ENCODE assay signal across 8 cellular contexts in the genomic region with DNA sequence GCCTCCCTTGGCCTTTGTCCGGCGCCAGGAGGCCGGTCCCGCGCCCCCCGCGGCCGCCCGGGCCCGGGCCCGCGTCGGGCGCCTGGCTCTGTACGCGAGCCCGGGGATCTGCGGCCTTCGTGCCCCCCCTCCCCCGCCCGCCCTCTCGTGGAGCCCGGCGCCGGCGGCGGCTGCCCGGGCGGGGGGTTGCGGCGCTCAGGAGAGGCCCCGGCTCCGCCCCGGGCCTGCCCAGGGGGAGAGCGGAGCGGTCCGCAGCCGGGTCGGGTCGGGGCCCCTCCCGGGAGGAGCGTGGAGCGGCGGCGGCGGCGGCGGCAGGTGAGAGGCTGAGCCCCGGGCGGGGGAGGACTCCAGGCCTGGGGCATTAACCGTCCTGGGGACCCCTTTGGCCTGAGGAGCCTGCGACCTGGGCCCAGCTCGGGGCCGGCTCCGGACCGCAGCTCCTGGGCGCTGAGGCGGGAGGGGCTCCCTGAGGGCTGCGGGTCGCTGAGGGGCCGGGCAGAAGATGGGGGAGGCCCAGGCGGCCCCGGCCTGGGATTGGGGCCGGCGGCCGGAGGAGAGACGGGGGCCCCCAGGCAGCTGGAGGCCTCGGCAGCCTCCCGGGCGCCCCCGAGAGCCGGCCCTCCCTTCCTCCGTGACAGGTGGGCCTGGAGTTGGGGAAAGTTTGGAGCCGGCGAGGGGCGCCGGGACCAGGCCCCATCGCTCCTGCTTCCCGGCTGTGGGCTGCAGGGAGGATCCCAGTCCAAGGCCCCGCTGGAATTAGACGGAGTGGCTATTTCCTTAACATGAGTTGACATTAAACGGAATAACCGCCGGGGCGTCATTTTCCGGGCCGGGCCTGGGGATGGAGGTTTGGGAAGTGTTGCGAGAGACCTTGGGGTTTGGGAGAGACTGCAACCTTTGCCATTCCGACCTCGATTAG. TPM values are rescaled to one million over a fixed set of nuclear protein-coding genes. Genes with fewer than 3 reads are reported as not detected.
DNase-seq lines count a peak whose midpoint lies in the region; ATAC-seq and TF ChIP-seq lines count a peak whose summit lies in the region.
"Not testable (repeated sequence)": the region's sequence is repeated elsewhere in the genome, so short reads cannot be mapped to it uniquely, and the experiment has no call there.

No MANE protein-coding gene starts in this region.

- not testable (repeated sequence) for TF ChIP-seq POLR2A in adrenal gland (IDR thresholded peaks at IDR 0.05)

- H3K4me3 Mint-ChIP-seq in natural killer cell treated with Interleukin-12 subunit alpha and Interleukin-12 subunit beta and Interleukin-15 and Interleukin-18, amount 100 ng/mL, for 72 hours, result peak overlapping the region; percentile 96

- not testable (repeated sequence) for TF ChIP-seq CTCF in adrenal gland (IDR thresholded peaks at IDR 0.05)

- not testable (repeated sequence) for H3K27me3 ChIP-seq in HUES6 (ENCODE audit: control insufficient read depth, insufficient read depth, low read length); adrenal gland

- not testable (repeated sequence) for H3K36me3 Mint-ChIP-seq in natural killer cell treated with Interleukin-12 subunit alpha and Interleukin-12 subunit beta and Interleukin-15 and Interleukin-18, amount 100 ng/mL, for 72 hours

- H3K9me3 ChIP-seq in HUES6 (ENCODE audit: control insufficient read depth, insufficient read depth, low read depth, low read length); adrenal gland (replicated peaks in 1 of 3): not testable (repeated sequence)

- peak overlapping the region; percentile 78 for H3K9ac ChIP-seq in HUES6 (ENCODE audit: low read length)

- H3K4me3 ChIP-seq in HUES6 (ENCODE audit: low read depth, low read length) (peak overlapping the region; percentile 65), adrenal gland (peak overlapping the region in 3 of 4 donors; percentile 25 to 99 (median 65))

- peaks cover 19 to 27% of the 10 kb centered on the region in 2 donors for H3K4me1 Mint-ChIP-seq in natural killer cell treated with Interleukin-12 subunit alpha and Interleukin-12 subunit beta and Interleukin-15 and Interleukin-18, amount 100 ng/mL, for 72 hours (ENCODE audit: low read depth in 2 of 2)

- H3K9me3 Mint-ChIP-seq in natural killer cell treated with Interleukin-12 subunit alpha and Interleukin-12 subunit beta and Interleukin-15 and Interleukin-18, amount 100 ng/mL, for 72 hours, result not testable (repeated sequence)

- H3K27ac Mint-ChIP-seq in natural killer cell treated with Interleukin-12 subunit alpha and Interleukin-12 subunit beta and Interleukin-15 and Interleukin-18, amount 100 ng/mL, for 72 hours, result peak overlapping the region; percentile 89 to 96

- ATAC-seq in GM21786 (IDR thresholded peaks at IDR 0.05; ENCODE audit: unreplicated experiment), result peak; percentile 16
- ATAC-seq in natural killer cell treated with Interleukin-12 subunit alpha and Interleukin-12 subunit beta and Interleukin-15 and Interleukin-18, amount 100 ng/mL, for 72 hours, result peak; percentile 61 to 75
- peak; percentile 29 for ATAC-seq in stimulated activated naive CD8-positive, alpha-beta T cell treated with anti-CD3 and anti-CD28 coated beads, Interleukin-15, Interleukin-2, amounts not matched to agents 100 U/mL and 50 U/mL, for 24 hours

- intact Hi-C loops in adrenal gland (cut with DNase I); head of caudate nucleus (cut with DNase I): not testable (repeated sequence)

- H3K4me1 ChIP-seq in HUES6 (ENCODE audit: control insufficient read depth, insufficient read depth, low read length), result not testable (repeated sequence)
- peaks cover 0 to 25% of the 10 kb centered on the region in 2 donors for H3K4me1 ChIP-seq in adrenal gland (replicated peaks in 1 of 2)

- H3K27ac ChIP-seq in HUES6 (ENCODE audit: low read depth, low read length), result peak overlapping the region; percentile 72; the same call in 1 of the 2 replicates
- H3K27ac ChIP-seq in adrenal gland, result peak overlapping the region; percentile 72 to 99 (median 93)

- DNase-seq in EH (ENCODE audit: low read depth), result peak; percentile 34
- DNase-seq in T-helper 22 cell (ENCODE audit: low read depth), result peak; percentile 21
- DNase-seq in adrenal gland, result peak; percentile 40 to 68 (median 47)
- peak in 36 of 42 donors; percentile 13 to 71 (median 40) for DNase-seq in head of caudate nucleus
- peak; percentile 65 for DNase-seq in natural killer cell treated with Interleukin-12 subunit alpha and Interleukin-12 subunit beta and Interleukin-15 and Interleukin-18, amount 100 ng/mL, for 72 hours (ENCODE audit: low spot score)
- peak; percentile 47 for DNase-seq in stimulated activated naive CD8-positive, alpha-beta T cell treated with anti-CD3 and anti-CD28 coated beads, Interleukin-15, Interleukin-2, amounts not matched to agents 100 U/mL and 50 U/mL, for 24 hours

- not testable (repeated sequence) for H3K36me3 ChIP-seq in HUES6 (ENCODE audit: control insufficient read depth, insufficient read depth, low read length); adrenal gland (replicated peaks in 1 of 2)

- not testable (repeated sequence) for H3K27me3 Mint-ChIP-seq in natural killer cell treated with Interleukin-12 subunit alpha and Interleukin-12 subunit beta and Interleukin-15 and Interleukin-18, amount 100 ng/mL, for 72 hours

- 0 to 4% (median 2%) methylated on average over 3 to 84 of the region's 90 CpGs for whole genome bisulfite sequencing in adrenal gland, 4 donors

RNA-seq across cellular contexts. Expression of a gene that starts 0.6 kb away (rescaled TPM):
- 10 to 100 TPM; 18.2 to 37.7 (median 31.2) TPM for total RNA-seq in adrenal gland
- polyA plus RNA-seq in adrenal gland, result 10 to 100 TPM; 13.2 to 55.9 (median 13.6) TPM
- total RNA-seq in natural killer cell treated with Interleukin-12 subunit alpha and Interleukin-12 subunit beta and Interleukin-15 and Interleukin-18, amount 100 ng/mL, for 72 hours, result 10 to 100 TPM; 51.4 to 58.7 TPM

RNA-seq across cellular contexts. Expression of a gene that starts 55.5 kb away (rescaled TPM):
- total RNA-seq in adrenal gland, result 10 to 100 TPM; 11.0 to 29.4 (median 18.3) TPM
- polyA plus RNA-seq in adrenal gland, result 10 to 100 TPM in 1 of 3 donors, 1 to 10 TPM in 2; 5.1 to 20.6 (median 5.6) TPM
- total RNA-seq in natural killer cell treated with Interleukin-12 subunit alpha and Interleukin-12 subunit beta and Interleukin-15 and Interleukin-18, amount 100 ng/mL, for 72 hours, result 10 to 100 TPM; 20.4 to 28.1 TPM

Comparison
In these comparisons a context has a peak if more than half of its experiments do, and no peak if none do; other contexts are left out.
1. Peak in every context shown above with its lines: DNase-seq, ATAC-seq, H3K4me3 ChIP-seq and H3K27ac ChIP-seq.
2. ATAC-seq: peak in every context shown above with its lines; median percentile 68 in natural killer cell treated with Interleukin-12 subunit alpha and Interleukin-12 subunit beta and Interleukin-15 and Interleukin-18, amount 100 ng/mL, for 72 hours; 29 in stimulated activated naive CD8-positive, alpha-beta T cell treated with anti-CD3 and anti-CD28 coated beads, Interleukin-15, Interleukin-2, amounts not matched to agents 100 U/mL and 50 U/mL, for 24 hours; 16 in GM21786.